10 cellular contexts compared by ENCODE assay signal in genomic region chr13:98510156-98510509, GRCh38.
DNase-seq lines count a peak whose midpoint lies in the region; ATAC-seq and TF ChIP-seq lines count a peak whose summit lies in the region.
"Had no signal": no experiment of that assay in that cellular context is flagged by ENCODE, and none has a peak within 500 bp of the region (broad histone marks: within the 10 kb centered on the region; RNA-seq: fewer than 3 reads in every experiment).

No MANE protein-coding gene starts in this region.

- DNase-seq in heart right ventricle = no peak
- DNase-seq in left ventricle myocardium superior = no peak
- peak in 1 of 2 donors; percentile 42 for DNase-seq in ascending aorta (ENCODE audit: low spot score in 2 of 2)
- no peak for DNase-seq in upper lobe of right lung
- no peak for DNase-seq in GM19238 (ENCODE audit: insufficient read length, low spot score)
- no peak for DNase-seq in NCI-H2029 (lab: John Stamatoyannopoulos, UW)
- DNase-seq: NCI-H1694 had no signal

- H3K4me1 ChIP-seq in heart right ventricle (peaks cover 21 to 83% (median 71%) of the 10 kb centered on the region in 9 donors), ascending aorta (peaks cover 7 to 34% of the 10 kb centered on the region in 2 donors), muscle layer of duodenum (ENCODE audit: control insufficient read depth in 1 of 2, insufficient read depth in 2 of 2, low read length in 2 of 2) (peaks cover 20 to 41% of the 10 kb centered on the region in 2 donors), upper lobe of right lung (peaks cover 50% of the 10 kb centered on the region)

- 95 to 97% methylated on average over 7 of the region's 7 CpGs for WGBS in heart right ventricle, 2 donors

- intact Hi-C loops in heart right ventricle (cut with DNase I) (no loop called here), left ventricle myocardium superior (cut with micrococcal nuclease) (no loop called here), ascending aorta (cut with DNase I) (no loop called here), upper lobe of right lung (cut with DNase I) (no loop called here)

- H3K9me3 ChIP-seq in heart right ventricle (no peaks in the 10 kb centered on the region), ascending aorta (no peaks in the 10 kb centered on the region), muscle layer of duodenum (ENCODE audit: control insufficient read depth in 1 of 2, low read length in 2 of 2) (no peaks in the 10 kb centered on the region), upper lobe of right lung (no peaks in the 10 kb centered on the region)

- TF ChIP-seq CTCF in heart right ventricle (IDR thresholded peaks at IDR 0.05) (no peak), ascending aorta (IDR thresholded peaks at IDR 0.05) (no peak), upper lobe of right lung (IDR thresholded peaks at IDR 0.05) (no peak)

- H3K27me3 ChIP-seq in heart right ventricle (no peaks in the 10 kb centered on the region), ascending aorta (no peaks in the 10 kb centered on the region), muscle layer of duodenum (ENCODE audit: low read depth, low read length) (no peaks in the 10 kb centered on the region), upper lobe of right lung (no peaks in the 10 kb centered on the region)

- H3K4me3 ChIP-seq in heart right ventricle (no peak overlapping the region), ascending aorta (no peak overlapping the region), muscle layer of duodenum (ENCODE audit: low read depth in 1 of 2, low read length in 2 of 2) (no peak overlapping the region), upper lobe of right lung (no peak overlapping the region)

- H3K27ac ChIP-seq in heart right ventricle (peak overlapping the region in 7 of 10 donors; percentile 3 to 85 (median 55)), ascending aorta (peak overlapping the region; percentile 53 to 71), muscle layer of duodenum (ENCODE audit: low read length) (peak overlapping the region; percentile 29), upper lobe of right lung (peak overlapping the region; percentile 75)
- H3K27ac ChIP-seq: C4-2B had no signal

- H3K36me3 ChIP-seq in heart right ventricle (peaks cover 0 to 7% (median 0%) of the 10 kb centered on the region in 9 donors), ascending aorta (no peaks in the 10 kb centered on the region), muscle layer of duodenum (ENCODE audit: control insufficient read depth in 1 of 2, insufficient read depth in 2 of 2, low read length in 2 of 2) (no peaks in the 10 kb centered on the region), upper lobe of right lung (no peaks in the 10 kb centered on the region)

- ATAC-seq in heart right ventricle (no peak), left ventricle myocardium superior (no peak), upper lobe of right lung (no peak), GM18909 (IDR thresholded peaks at IDR 0.05; ENCODE audit: poor library complexity, unreplicated experiment) (no peak)
